In the genomic region with DNA sequence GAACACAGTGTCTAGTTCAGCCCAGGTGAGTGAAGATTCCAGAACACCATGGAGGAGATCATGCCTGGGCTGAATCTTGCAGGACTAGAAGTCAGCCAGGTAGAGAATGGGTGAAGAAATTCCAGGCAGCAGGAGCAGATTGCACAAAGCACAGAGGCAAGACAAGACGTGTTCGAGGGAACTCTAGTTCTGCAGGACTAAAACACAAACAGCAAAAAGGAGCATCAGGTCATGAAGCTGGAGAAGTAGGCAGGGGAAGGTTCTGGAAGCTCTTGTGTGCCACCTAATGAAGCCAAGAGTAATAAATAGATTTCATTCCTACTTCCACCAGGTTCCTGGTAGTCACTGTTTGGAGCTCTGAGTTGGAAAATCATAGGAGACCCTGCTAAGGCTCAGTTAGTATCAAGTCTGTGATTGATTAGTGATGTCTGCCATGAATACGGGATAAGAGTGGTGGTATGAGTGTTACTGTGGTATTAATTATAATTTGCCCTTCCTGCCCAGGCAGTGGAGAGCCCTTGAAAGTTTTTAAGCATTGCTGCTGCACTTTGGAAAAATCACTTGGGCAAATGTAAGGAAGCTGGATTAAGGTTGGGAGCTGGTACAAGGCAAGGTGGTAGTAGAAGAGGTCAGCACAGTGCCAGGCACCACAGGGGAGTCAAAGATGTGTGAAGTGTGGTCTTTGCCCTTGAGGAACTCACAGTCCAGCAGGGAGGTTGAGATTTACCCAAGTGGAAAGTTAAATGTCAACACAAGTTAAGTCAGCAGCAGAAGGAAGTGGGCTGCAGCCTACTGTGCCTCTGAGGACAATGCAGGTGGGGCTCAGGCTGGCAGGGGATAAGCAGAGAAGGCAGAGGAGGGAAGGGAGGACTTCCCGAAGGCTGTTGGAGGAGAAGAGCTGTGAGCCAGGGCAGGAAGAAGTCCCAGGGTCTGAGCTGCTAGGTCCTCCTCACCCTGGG, we compare ENCODE assay signal across 20 cellular contexts. TPM values are rescaled to one million over a fixed set of nuclear protein-coding genes. Genes with fewer than 3 reads are reported as not detected.
A peak's percentile ranks its signal among the peaks of the same experiment; 100 is the strongest.
DNase-seq lines count a peak whose midpoint lies in the region; ATAC-seq, FAIRE-seq and TF ChIP-seq lines count a peak whose summit lies in the region.
"Had no signal": no experiment of that assay in that cellular context is flagged by ENCODE, and none has a peak within 500 bp of the region (broad histone marks: within the 10 kb centered on the region; RNA-seq: fewer than 3 reads in every experiment).

No MANE protein-coding gene starts in this region.

- H3K36me3 ChIP-seq in bronchial epithelial cell (ENCODE audit: control insufficient read depth, insufficient read depth, low read length), result no peaks in the 10 kb centered on the region
- H3K36me3 ChIP-seq: neutrophil, right atrium auricular region, WERI-Rb-1 had no signal

- FAIRE-seq in D721Med (lab: Jason Lieb, UNC) (no peak), bronchial epithelial cell (lab: Jason Lieb, UNC) (peak; percentile 97)
- FAIRE-seq: urothelium cell line had no signal

- no peak overlapping the region for H3K4me3 ChIP-seq in bronchial epithelial cell (ENCODE audit: low read depth, low read length)
- H3K4me3 ChIP-seq: right atrium auricular region had no signal

- DNase-seq in D721Med (ENCODE audit: insufficient read length, low spot score), result no peak
- peak; percentile 19 for DNase-seq in NAMALWA (ENCODE audit: low spot score)
- peak; percentile 91 for DNase-seq in bronchial epithelial cell (ENCODE audit: low read depth)
- DNase-seq in left kidney (ENCODE audit: low read depth, low spot score), result peak; percentile 36
- no peak for DNase-seq in NCI-H1092 treated with DMSO at 0.1 percent for 48 hours (lab: John Stamatoyannopoulos, UW)
- no peak for DNase-seq in NCI-H146 treated with DMSO at 0.1 percent for 48 hours (lab: John Stamatoyannopoulos, UW; ENCODE audit: unreplicated experiment)
- no peak for DNase-seq in NCI-H446 (lab: John Stamatoyannopoulos, UW)
- DNase-seq: activated CD4-positive, alpha-beta memory T cell treated with anti-CD3 and anti-CD28 coated beads, Interleukin-2, amount 10 ng/mL, durations not matched to agents 7 days and 5 days; activated naive CD8-positive, alpha-beta T cell treated with anti-CD3 and anti-CD28 coated beads, Interleukin-2, amount 10 ng/mL, durations not matched to agents 7 days and 5 days; activated T-cell treated with anti-CD3 and anti-CD28 coated beads, Interleukin-2, amount 50 U/mL, for 48 hours; left cardiac atrium; NCI-H1105 treated with DMSO at 0.1 percent for 48 hours; NCI-H226; SHP77 treated with DMSO at 0.1 percent for 48 hours; WERI-Rb-1 had no signal

- H3K27me3 ChIP-seq in bronchial epithelial cell (ENCODE audit: control insufficient read depth, insufficient read depth, low read length), result no peaks in the 10 kb centered on the region
- H3K27me3 ChIP-seq: neutrophil, right atrium auricular region had no signal

- TF ChIP-seq CTCF in D721Med (IDR thresholded peaks at IDR 0.05; ENCODE audit: insufficient read depth, missing control alignments), result peak; percentile 0
- TF ChIP-seq CTCF in bronchial epithelial cell (IDR thresholded peaks at IDR 0.05; ENCODE audit: insufficient read depth, low read length, severe bottlenecking), result peak; percentile 52

- no peak for ATAC-seq in GM21528 (IDR thresholded peaks at IDR 0.05; ENCODE audit: low FRiP score, unreplicated experiment)
- ATAC-seq: left cardiac atrium had no signal

RNA-seq across cellular contexts. Expression of a gene that starts 13.5 kb away (rescaled TPM):
- total RNA-seq in bronchial epithelial cell, result 0.38 TPM in 1 of 2 replicates, not detected in the other
- total RNA-seq: activated CD4-positive, alpha-beta memory T cell treated with anti-CD3 and anti-CD28 coated beads, Interleukin-2, amount 10 ng/mL, durations not matched to agents 7 days and 5 days; activated naive CD8-positive, alpha-beta T cell treated with anti-CD3 and anti-CD28 coated beads, Interleukin-2, amount 10 ng/mL, durations not matched to agents 7 days and 5 days; left cardiac atrium; right atrium auricular region; T-helper 1 cell treated with Interleukin-12 subunit alpha and Interleukin-12 subunit beta and Interleukin-4 antibody, amounts not matched to agents 30 ng/mL and 1 ng/mL, for 36 hours had no signal

RNA-seq across cellular contexts. Expression of a gene that starts 19.2 kb away (rescaled TPM):
- not detected in 2 replicates for total RNA-seq in bronchial epithelial cell
- total RNA-seq: activated CD4-positive, alpha-beta memory T cell treated with anti-CD3 and anti-CD28 coated beads, Interleukin-2, amount 10 ng/mL, durations not matched to agents 7 days and 5 days; activated naive CD8-positive, alpha-beta T cell treated with anti-CD3 and anti-CD28 coated beads, Interleukin-2, amount 10 ng/mL, durations not matched to agents 7 days and 5 days; left cardiac atrium; right atrium auricular region; T-helper 1 cell treated with Interleukin-12 subunit alpha and Interleukin-12 subunit beta and Interleukin-4 antibody, amounts not matched to agents 30 ng/mL and 1 ng/mL, for 36 hours had no signal

RNA-seq across cellular contexts. Expression of a gene that starts 59.8 kb away (rescaled TPM):
- 21.9 and 22.8 TPM in 2 replicates for total RNA-seq in bronchial epithelial cell

Comparison
In these comparisons a context has a peak if more than half of its experiments do, and no peak if none do; other contexts are left out.
1. DNase-seq: peak in NAMALWA (single experiment), bronchial epithelial cell (single experiment) and left kidney (single experiment); none in D721Med (single experiment), NCI-H1092 treated with DMSO at 0.1 percent for 48 hours (single experiment), NCI-H146 treated with DMSO at 0.1 percent for 48 hours (single experiment) and NCI-H446 (0 of 2).